ENCODE assay signal across 8 cellular contexts in genomic region chr4:8228319-8229250, GRCh38. TPM values are rescaled to one million over a fixed set of nuclear protein-coding genes. Genes with fewer than 3 reads are reported as not detected.
DNase-seq lines count a peak whose midpoint lies in the region; ATAC-seq and TF ChIP-seq lines count a peak whose summit lies in the region.

No MANE protein-coding gene starts in this region.

- H3K36me3 Mint-ChIP-seq in activated CD8-positive, alpha-beta T cell treated with anti-CD3 and anti-CD28 coated beads, Interleukin-2, amount 10 ng/mL, durations not matched to agents 7 days and 5 days (ENCODE audit: low read depth), result peaks cover 6% of the 10 kb centered on the region
- peaks cover 17% of the 10 kb centered on the region for H3K36me3 Mint-ChIP-seq in effector memory CD8-positive, alpha-beta T cell (ENCODE audit: insufficient read depth)

- TF ChIP-seq CTCF in GM06990 (IDR thresholded peaks at IDR 0.05; ENCODE audit: insufficient read depth, low read length, poor library complexity, severe bottlenecking) (no peak), NB4 (IDR thresholded peaks at IDR 0.05; ENCODE audit: low read depth, low read length) (no peak), testis (IDR thresholded peaks at IDR 0.05) (no peak)

- H3K27me3 ChIP-seq in GM06990 (replicated peaks; ENCODE audit: control insufficient read depth, insufficient read depth, low read length) (no peaks in the 10 kb centered on the region), testis (no peaks in the 10 kb centered on the region)

- intact Hi-C loops in testis (cut with DNase I; ENCODE audit: low total_unique reads), result no loop called here

- H3K4me1 Mint-ChIP-seq in activated CD8-positive, alpha-beta T cell treated with anti-CD3 and anti-CD28 coated beads, Interleukin-2, amount 10 ng/mL, durations not matched to agents 7 days and 5 days (ENCODE audit: low read depth), result peaks cover 37% of the 10 kb centered on the region
- H3K4me1 Mint-ChIP-seq in effector memory CD8-positive, alpha-beta T cell (ENCODE audit: low read depth in 2 of 2), result peaks cover 25 to 37% of the 10 kb centered on the region in 2 donors

- H3K27me3 Mint-ChIP-seq in activated CD8-positive, alpha-beta T cell treated with anti-CD3 and anti-CD28 coated beads, Interleukin-2, amount 10 ng/mL, durations not matched to agents 7 days and 5 days (ENCODE audit: low read depth), result peaks cover 3% of the 10 kb centered on the region
- no peaks in the 10 kb centered on the region for H3K27me3 Mint-ChIP-seq in effector memory CD8-positive, alpha-beta T cell

- H3K4me3 Mint-ChIP-seq in activated CD8-positive, alpha-beta T cell treated with anti-CD3 and anti-CD28 coated beads, Interleukin-2, amount 10 ng/mL, durations not matched to agents 7 days and 5 days, result no peak overlapping the region
- H3K4me3 Mint-ChIP-seq in effector memory CD8-positive, alpha-beta T cell, result peak overlapping the region; percentile 67 to 81

- no peaks in the 10 kb centered on the region for H3K9me3 ChIP-seq in testis

- TF ChIP-seq POLR2A in NB4 (IDR thresholded peaks at IDR 0.05; ENCODE audit: extremely low read depth, insufficient read length) (no peak), testis (IDR thresholded peaks at IDR 0.05) (no peak)

- H3K27ac Mint-ChIP-seq in activated CD8-positive, alpha-beta T cell treated with anti-CD3 and anti-CD28 coated beads, Interleukin-2, amount 10 ng/mL, durations not matched to agents 7 days and 5 days, result no peak overlapping the region
- peak overlapping the region; percentile 85 to 91 for H3K27ac Mint-ChIP-seq in effector memory CD8-positive, alpha-beta T cell

- WGBS in testis, 2 donors, result 71 to 73% methylated on average over 13 to 39 of the region's 39 CpGs

- H3K4me1 ChIP-seq in testis, result peaks cover 8% of the 10 kb centered on the region

- no peaks in the 10 kb centered on the region for H3K9me3 Mint-ChIP-seq in activated CD8-positive, alpha-beta T cell treated with anti-CD3 and anti-CD28 coated beads, Interleukin-2, amount 10 ng/mL, durations not matched to agents 7 days and 5 days (ENCODE audit: insufficient read depth)
- H3K9me3 Mint-ChIP-seq in effector memory CD8-positive, alpha-beta T cell, result no peaks in the 10 kb centered on the region

- H3K36me3 ChIP-seq in GM06990 (ENCODE audit: control insufficient read depth, insufficient read depth, low read length) (peaks cover 37% of the 10 kb centered on the region), testis (ENCODE audit: low read depth, missing control alignments) (no peaks in the 10 kb centered on the region)

- ATAC-seq in activated CD8-positive, alpha-beta T cell treated with anti-CD3 and anti-CD28 coated beads, Interleukin-2, amount 10 ng/mL, durations not matched to agents 7 days and 5 days, result peak; percentile 76
- peak; percentile 81 for ATAC-seq in effector memory CD8-positive, alpha-beta T cell (replicated peaks)

- POLR2A ChIA-PET in activated CD8-positive, alpha-beta T cell treated with anti-CD3 and anti-CD28 coated beads, Interleukin-2, amount 10 ng/mL, durations not matched to agents 7 days and 5 days (lab: Charles Lee), result no interaction called here

- no peak overlapping the region for H3K27ac ChIP-seq in testis

- DNase-seq in GM06990 (ENCODE audit: extremely low read depth, insufficient read length) (peak; percentile 85), HCEC 1CT (peak; percentile 70), NB4 (ENCODE audit: low read depth) (peak; percentile 84), occipital lobe (lab: John Stamatoyannopoulos, UW) (peak; percentile 44), testis (peak; percentile 66), 8988T (no peak)
- peak; percentile 67 for DNase-seq in activated CD8-positive, alpha-beta T cell treated with anti-CD3 and anti-CD28 coated beads, Interleukin-2, amount 10 ng/mL, durations not matched to agents 7 days and 5 days
- peak; percentile 61 to 67 (median 63) for DNase-seq in effector memory CD8-positive, alpha-beta T cell

- CTCF ChIA-PET in activated CD8-positive, alpha-beta T cell treated with anti-CD3 and anti-CD28 coated beads, Interleukin-2, amount 10 ng/mL, durations not matched to agents 7 days and 5 days (lab: Charles Lee), result interaction anchor here (0.7 to 1.9 kb wide), 4 partner anchors 11 to 70 kb away, joined by 3 to 10 read pairs (median 6); partner anchors contain the start of gene ABLIM2

- H3K4me3 ChIP-seq in GM06990 (replicated peaks; ENCODE audit: low read depth, low read length) (no peak overlapping the region; the same call in 1 of the 2 replicates), NB4 (ENCODE audit: low read depth, low read length) (no peak overlapping the region), testis (no peak overlapping the region)

RNA-seq across cellular contexts. Expression of gene SH3TC1, which starts 29.5 kb away (rescaled TPM):
- 1 to 10 TPM; 6.3 to 7.3 TPM for total RNA-seq in activated CD8-positive, alpha-beta T cell treated with anti-CD3 and anti-CD28 coated beads, Interleukin-2, amount 10 ng/mL, durations not matched to agents 7 days and 5 days
- total RNA-seq in occipital lobe, result 2.5 TPM
- total RNA-seq in testis, result 10 to 100 TPM in 1 of 2 donors, 1 to 10 TPM in 1; 4.0 to 12.6 TPM
- 3.2 TPM for polyA plus RNA-seq in testis (ENCODE audit: insufficient read depth, low read depth, low replicate concordance)

RNA-seq across cellular contexts. Expression of gene HTRA3, which starts 41.0 kb away (rescaled TPM):
- not detected for total RNA-seq in activated CD8-positive, alpha-beta T cell treated with anti-CD3 and anti-CD28 coated beads, Interleukin-2, amount 10 ng/mL, durations not matched to agents 7 days and 5 days
- total RNA-seq in occipital lobe (1.2 TPM), testis (10 to 100 TPM in 1 of 2 donors, 1 to 10 TPM in 1; 6.1 to 12.2 TPM)
- polyA plus RNA-seq in testis (ENCODE audit: insufficient read depth, low read depth, low replicate concordance), result 17.3 TPM
